Comparison of ENCODE assay signal across 8 cellular contexts in genomic region chr14:91350813-91351507, GRCh38.
DNase-seq lines count a peak whose midpoint lies in the region; ATAC-seq and TF ChIP-seq lines count a peak whose summit lies in the region.

No MANE protein-coding gene starts in this region.

- DNase-seq in CD14-positive monocyte (ENCODE audit: low spot score) (no peak), activated T-cell treated with anti-CD3 and anti-CD28 coated beads for 4 hours (peak; percentile 38), naive B cell (peak; percentile 46), NCI-H2029 treated with DMSO at 0.1 percent for 48 hours (lab: John Stamatoyannopoulos, UW) (no peak), SIG-M5 (lab: John Stamatoyannopoulos, UW) (no peak), pons (ENCODE audit: low spot score) (no peak)

- H3K4me3 Mint-ChIP-seq in CD14-positive monocyte (peak overlapping the region; percentile 79 to 92), naive B cell (peak overlapping the region; percentile 46 to 92 (median 82))

- H3K27me3 Mint-ChIP-seq in CD14-positive monocyte (ENCODE audit: low read depth in 3 of 3) (no peaks in the 10 kb centered on the region), naive B cell (no peaks in the 10 kb centered on the region)

- H3K36me3 Mint-ChIP-seq in CD14-positive monocyte (peaks cover 56 to 58% of the 10 kb centered on the region in 2 donors), naive B cell (no peaks in the 10 kb centered on the region)

- no peak for TF ChIP-seq CTCF in CD14-positive monocyte (IDR thresholded peaks at IDR 0.05)

- ATAC-seq in GM19452 (IDR thresholded peaks at IDR 0.05; ENCODE audit: unreplicated experiment) (peak; percentile 70), HG03469 (IDR thresholded peaks at IDR 0.05; ENCODE audit: unreplicated experiment) (peak; percentile 61), naive B cell (ENCODE audit: low read depth in 2 of 2) (peak; percentile 66 to 76)

- H3K9me3 Mint-ChIP-seq in CD14-positive monocyte, result peaks cover 0 to 1% (median 0%) of the 10 kb centered on the region in 7 donors
- H3K9me3 Mint-ChIP-seq in naive B cell, result no peaks in the 10 kb centered on the region

- peak overlapping the region; percentile 62 to 90 (median 78) for H3K27ac Mint-ChIP-seq in CD14-positive monocyte
- H3K27ac Mint-ChIP-seq in naive B cell, result peak overlapping the region; percentile 79 to 96 (median 90)

- H3K4me1 Mint-ChIP-seq in CD14-positive monocyte (peaks cover 84% of the 10 kb centered on the region), naive B cell (peaks cover 80 to 95% (median 89%) of the 10 kb centered on the region in 3 donors)

- intact Hi-C loops in CD14-positive monocyte (cut with micrococcal nuclease), result no loop called here

Comparison
In these comparisons a context has a peak if more than half of its experiments do, and no peak if none do; other contexts are left out.
1. DNase-seq: peak in activated T-cell treated with anti-CD3 and anti-CD28 coated beads for 4 hours (single experiment) and naive B cell (single experiment); none in CD14-positive monocyte (single experiment), NCI-H2029 treated with DMSO at 0.1 percent for 48 hours (single experiment), SIG-M5 (single experiment) and pons (single experiment).
2. Peak in every context shown above with its lines, with median percentiles within 50 percentile points of each other: ATAC-seq.